ENCODE assay signal across 1 cellular context in the genomic region with DNA sequence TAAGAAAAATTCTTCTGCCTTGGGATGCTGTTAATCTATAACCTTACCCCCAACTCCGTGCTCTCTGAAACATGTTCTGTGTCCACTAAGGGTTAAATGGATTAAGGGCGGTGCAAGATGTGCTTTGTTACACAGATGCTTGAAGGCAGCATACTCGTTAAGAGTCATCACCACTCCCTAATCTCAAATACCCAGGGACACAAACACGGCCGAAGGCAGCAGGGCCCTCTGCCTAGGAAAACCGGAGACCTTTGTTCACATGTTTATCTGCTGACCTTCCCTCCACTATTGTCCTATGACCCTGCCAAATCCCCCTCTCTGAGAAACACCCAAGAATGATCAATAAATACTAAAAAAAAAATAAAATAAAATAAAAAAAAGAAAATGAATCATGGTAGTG.
A peak's percentile ranks its signal among the peaks of the same experiment; 100 is the strongest.
TF ChIP-seq lines count a peak whose summit lies in the region.
"Not testable (repeated sequence)": the region's sequence is repeated elsewhere in the genome, so short reads cannot be mapped to it uniquely, and the experiment has no call there.

No MANE protein-coding gene starts in this region.

TF ChIP-seq in HepG2, 621 proteins besides CTCF, POLR2A, EP300 and RAD21:
- not testable (repeated sequence) for TF ChIP-seq SOX6 (IDR thresholded peaks at IDR 0.05)
- TF ChIP-seq SOX6 (CRISPR knock-in tag; IDR thresholded peaks at IDR 0.05) (0 out of 2 replicates have a peak, but pooled peaks have one; percentile 19), ZNF652 (CRISPR knock-in tag; IDR thresholded peaks at IDR 0.05; ENCODE audit: borderline replicate concordance, low read depth) (peak; percentile 72)
